ENCODE assay signal across 8 cellular contexts in the genomic region with DNA sequence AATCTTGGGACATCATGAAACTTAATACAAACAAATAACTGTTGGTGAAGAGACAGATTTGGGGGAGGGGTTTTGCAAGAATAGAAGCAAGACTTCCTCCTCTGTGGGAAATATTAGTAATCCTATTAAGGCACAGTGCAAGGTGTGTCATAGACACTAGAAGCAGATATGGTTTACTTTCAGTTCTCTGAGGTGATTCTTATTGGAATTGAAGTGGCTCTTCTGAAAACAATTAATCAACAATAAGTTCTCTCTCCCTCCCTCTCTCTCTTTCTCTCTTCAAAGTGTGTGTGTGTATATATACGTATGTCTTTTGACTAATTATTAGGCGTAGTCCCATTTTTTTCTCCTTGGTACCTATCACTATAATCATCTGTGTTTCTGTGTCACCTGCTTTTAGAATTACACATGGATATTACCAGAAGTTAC.
DNase-seq lines count a peak whose midpoint lies in the region; ATAC-seq and TF ChIP-seq lines count a peak whose summit lies in the region.

No MANE protein-coding gene starts in this region.

- H3K36me3 ChIP-seq in breast epithelium: no peaks in the 10 kb centered on the region

- intact Hi-C loops in CD4-positive, alpha-beta T cell (cut with DNase I, micrococcal nuclease): loop anchor here in 1 of 2 experiments (1.0 to 2.0 kb wide), 2 partner anchors 9 to 100 kb away; partner anchors contain the start of gene HIVEP2
- intact Hi-C loops in breast epithelium (cut with DNase I; ENCODE audit: low total_unique reads) (no loop called here), CD14-positive monocyte (cut with micrococcal nuclease) (no loop called here)

- no peaks in the 10 kb centered on the region for H3K9me3 Mint-ChIP-seq in CD4-positive, alpha-beta T cell
- no peaks in the 10 kb centered on the region for H3K9me3 Mint-ChIP-seq in nephron
- no peaks in the 10 kb centered on the region for H3K9me3 Mint-ChIP-seq in CD14-positive monocyte

- H3K36me3 Mint-ChIP-seq in CD4-positive, alpha-beta T cell (ENCODE audit: low read depth): peaks cover 9% of the 10 kb centered on the region
- H3K36me3 Mint-ChIP-seq in nephron (ENCODE audit: low read depth) (no peaks in the 10 kb centered on the region), CD14-positive monocyte (no peaks in the 10 kb centered on the region)

- H3K4me3 ChIP-seq in breast epithelium: peak overlapping the region in 2 of 3 donors; percentile 39 to 49

- peak overlapping the region; percentile 93 for H3K27ac ChIP-seq in CD4-positive, alpha-beta T cell (ENCODE audit: low read depth, low read length)
- H3K27ac ChIP-seq in breast epithelium: peak overlapping the region; percentile 77 to 82

- no peak for TF ChIP-seq CTCF in CD4-positive, alpha-beta T cell (IDR thresholded peaks at IDR 0.05)
- no peak for TF ChIP-seq CTCF in breast epithelium (IDR thresholded peaks at IDR 0.05)
- TF ChIP-seq CTCF in nephron (IDR thresholded peaks at IDR 0.05; ENCODE audit: unreplicated experiment in 3 of 3): no peak
- no peak for TF ChIP-seq CTCF in CD14-positive monocyte (IDR thresholded peaks at IDR 0.05)

- H3K27me3 ChIP-seq in CD4-positive, alpha-beta T cell (ENCODE audit: control insufficient read depth, insufficient read depth, low read length): no peaks in the 10 kb centered on the region
- no peaks in the 10 kb centered on the region for H3K27me3 ChIP-seq in breast epithelium

- H3K4me1 Mint-ChIP-seq in CD4-positive, alpha-beta T cell (ENCODE audit: low read depth): peaks cover 90% of the 10 kb centered on the region
- H3K4me1 Mint-ChIP-seq in nephron (peaks cover 75% of the 10 kb centered on the region), CD14-positive monocyte (peaks cover 44% of the 10 kb centered on the region)

- CTCF ChIA-PET in CD4-positive, alpha-beta T cell (lab: Charles Lee): interaction anchor here (0.6 to 1.7 kb wide), 3 partner anchors 9 to 32 kb away, joined by 3 to 5 read pairs (median 3); no protein-coding TSS in a partner anchor

- TF ChIP-seq POLR2A in breast epithelium (IDR thresholded peaks at IDR 0.05): no peak

- no peaks in the 10 kb centered on the region for H3K27me3 Mint-ChIP-seq in CD4-positive, alpha-beta T cell
- H3K27me3 Mint-ChIP-seq in nephron (ENCODE audit: low read depth) (no peaks in the 10 kb centered on the region), CD14-positive monocyte (ENCODE audit: low read depth in 3 of 3) (no peaks in the 10 kb centered on the region)

- peak overlapping the region; percentile 94 for H3K27ac Mint-ChIP-seq in CD4-positive, alpha-beta T cell
- H3K27ac Mint-ChIP-seq in nephron: peak overlapping the region; percentile 88 to 95 (median 95)
- peak overlapping the region in 1 of 7 donors; percentile 21 for H3K27ac Mint-ChIP-seq in CD14-positive monocyte

- peaks cover 0 to 13% of the 10 kb centered on the region in 2 donors for H3K4me1 ChIP-seq in breast epithelium

- H3K4me3 Mint-ChIP-seq in CD4-positive, alpha-beta T cell: peak overlapping the region; percentile 85
- H3K4me3 Mint-ChIP-seq in nephron (peak overlapping the region; percentile 70 to 76 (median 71)), CD14-positive monocyte (peak overlapping the region in 1 of 2 donors; percentile 7)

- peak; percentile 38 for ATAC-seq in CD4-positive, alpha-beta T cell (ENCODE audit: poor library complexity)
- ATAC-seq in GM19463 (IDR thresholded peaks at IDR 0.05; ENCODE audit: unreplicated experiment): peak; percentile 27

- no peaks in the 10 kb centered on the region for H3K9me3 ChIP-seq in CD4-positive, alpha-beta T cell (ENCODE audit: control insufficient read depth, low read length)
- H3K9me3 ChIP-seq in breast epithelium: no peaks in the 10 kb centered on the region

- no peak for DNase-seq in CD4-positive, alpha-beta T cell
- DNase-seq in HT1080 (ENCODE audit: low read depth) (peak; percentile 21), breast epithelium (ENCODE audit: low spot score in 2 of 2) (no peak), CD14-positive monocyte (ENCODE audit: low spot score) (no peak), pons (ENCODE audit: low spot score) (no peak), NCI-H1436 treated with DMSO at 0.1 percent for 48 hours (lab: John Stamatoyannopoulos, UW) (no peak)

- POLR2A ChIA-PET in CD4-positive, alpha-beta T cell (lab: Charles Lee): interaction anchor here (0.8 to 11.3 kb wide), 18 partner anchors 8 to 101 kb away, joined by 3 to 323 read pairs (median 5); partner anchors contain the start of gene HIVEP2
